8 cellular contexts compared by ENCODE assay signal in genomic region chr14:82113007-82113406, GRCh38.
"Had no signal": no experiment of that assay in that cellular context is flagged by ENCODE, and none has a peak within 500 bp of the region (broad histone marks: within the 10 kb centered on the region; RNA-seq: fewer than 3 reads in every experiment).

No MANE protein-coding gene starts in this region.

- FAIRE-seq: G401.6, GM12878, GM12891, GM12892, GM18507, GM19239 had no signal

- DNase-seq: GDM1, GF-D8 had no signal

- ATAC-seq: GM12878 had no signal

- H3K4me3 ChIP-seq: GM12878 had no signal
